Comparison of ENCODE assay signal across 34 cellular contexts in genomic region chr13:52783943-52784342, GRCh38. TPM values are rescaled to one million over a fixed set of nuclear protein-coding genes. Genes with fewer than 3 reads are reported as not detected.
"Had no signal": no experiment of that assay in that cellular context is flagged by ENCODE, and none has a peak within 500 bp of the region (broad histone marks: within the 10 kb centered on the region; RNA-seq: fewer than 3 reads in every experiment).

No MANE protein-coding gene starts in this region.

- H3K4me3 Mint-ChIP-seq: dendritic cell treated with granulocyte-macrophage colony-stimulating factor and Interleukin-4, amounts not matched to agents 40 ng/mL and 50 ng/mL, for 4 days; effector memory CD8-positive, alpha-beta T cell; endodermal cell; mesothelial cell of epicardium; naive B cell had no signal

- H3K4me1 Mint-ChIP-seq: endodermal cell, naive B cell had no signal

- H3K27ac ChIP-seq: colonic mucosa, epithelial cell of prostate, esophagus squamous epithelium, gastrocnemius medialis, heart right ventricle, left lung, lower lobe of right lung had no signal

- H3K9me3 ChIP-seq: colonic mucosa, esophagus squamous epithelium, gastrocnemius medialis, heart right ventricle, left lung, lower lobe of right lung, mucosa of descending colon had no signal

- H3K36me3 Mint-ChIP-seq: mesothelial cell of epicardium, naive B cell had no signal

- FAIRE-seq: endometrium, islet of Langerhans, keratinocyte had no signal

- H3K4me3 ChIP-seq: colonic mucosa, esophagus squamous epithelium, gastrocnemius medialis, heart right ventricle, left lung, lower lobe of right lung, mucosa of descending colon had no signal

- H3K27ac Mint-ChIP-seq: dendritic cell treated with granulocyte-macrophage colony-stimulating factor and Interleukin-4, amounts not matched to agents 40 ng/mL and 50 ng/mL, for 4 days; effector memory CD8-positive, alpha-beta T cell; endodermal cell; mesothelial cell of epicardium; naive B cell had no signal

- H3K27me3 ChIP-seq: colonic mucosa, gastrocnemius medialis had no signal

- ATAC-seq: effector memory CD8-positive, alpha-beta T cell; esophagus mucosa; gastrocnemius medialis; heart right ventricle; left cardiac atrium; left lung; left ventricle myocardium superior; lower lobe of right lung; mucosa of descending colon had no signal

- H3K9me3 Mint-ChIP-seq: dendritic cell treated with granulocyte-macrophage colony-stimulating factor and Interleukin-4, amounts not matched to agents 40 ng/mL and 50 ng/mL, for 4 days; effector memory CD8-positive, alpha-beta T cell; endodermal cell; mesothelial cell of epicardium; naive B cell had no signal

- DNase-seq: colonic mucosa; cortex of kidney; effector CD8-positive, alpha-beta T cell; effector memory CD8-positive, alpha-beta T cell; endodermal cell; erythroblast; esophagus squamous epithelium; foreskin fibroblast; foreskin melanocyte; gastrocnemius medialis; glutamatergic neuron; head of caudate nucleus; heart right ventricle; hippocampal formation; left cardiac atrium; left lung; left ventricle myocardium superior; lower lobe of right lung; mesenchymal stem cell; mucosa of descending colon; naive B cell had no signal

- H3K36me3 ChIP-seq: colonic mucosa, esophagus squamous epithelium, gastrocnemius medialis, heart right ventricle, left lung, lower lobe of right lung had no signal

- H3K4me1 ChIP-seq: colonic mucosa, esophagus squamous epithelium, gastrocnemius medialis, heart right ventricle, left lung, lower lobe of right lung had no signal

RNA-seq across cellular contexts. Expression of gene CNMD, which starts 44.3 kb away (rescaled TPM):
- total RNA-seq: dermis microvascular lymphatic vessel endothelial cell, esophagus mucosa, esophagus squamous epithelium, gastrocnemius medialis, glomerular endothelial cell, heart right ventricle, left cardiac atrium, left lung, left ventricle myocardium superior, lower leg skin, lower lobe of right lung, lung microvascular endothelial cell, mesenteric fat pad, myocyte had no signal
- polyA plus RNA-seq: heart right ventricle, keratinocyte had no signal
